8 cellular contexts compared by ENCODE assay signal in genomic region chr6:4020822-4021132, GRCh38. TPM values are rescaled to one million over a fixed set of nuclear protein-coding genes. Genes with fewer than 3 reads are reported as not detected.
A peak's percentile ranks its signal among the peaks of the same experiment; 100 is the strongest.
DNase-seq lines count a peak whose midpoint lies in the region; ATAC-seq and TF ChIP-seq lines count a peak whose summit lies in the region.

No MANE protein-coding gene starts in this region.

- no peaks in the 10 kb centered on the region for H3K27me3 ChIP-seq in Panc1 (ENCODE audit: control insufficient read depth, insufficient read depth, low read length)

- H3K4me3 Mint-ChIP-seq in progenitor cell of endocrine pancreas (ENCODE audit: low read depth), result peak overlapping the region; percentile 99

- in situ Hi-C loops in Panc1 (cut with HindIII; ENCODE audit: low pct_unique_long_range_greater_than_20kb, low sequenced_read_pairs), result no loop called here

- H3K27ac Mint-ChIP-seq in progenitor cell of endocrine pancreas, result peak overlapping the region; percentile 100

- CTCF ChIA-PET in Panc1 (lab: Charles Lee), result interaction anchor here (0.8 kb wide), 2 partner anchors 14 to 134 kb away, joined by 3 to 5 read pairs; no protein-coding TSS in a partner anchor

- no peaks in the 10 kb centered on the region for H3K9me3 ChIP-seq in Panc1 (ENCODE audit: control insufficient read depth, insufficient read depth, low read depth, low read length)

- TF ChIP-seq CTCF in GM12865 (IDR thresholded peaks at IDR 0.05; ENCODE audit: insufficient read depth, low read depth, low read length, missing control alignments), result no peak
- no peak for TF ChIP-seq CTCF in Panc1 (IDR thresholded peaks at IDR 0.05)
- no peak for TF ChIP-seq CTCF in epithelial cell of proximal tubule (conservative IDR thresholded peaks at IDR 0.05; ENCODE audit: low read depth, low read length)
- no peak for TF ChIP-seq CTCF in progenitor cell of endocrine pancreas (IDR thresholded peaks at IDR 0.05; ENCODE audit: unreplicated experiment)

- DNase-seq in GM12865 (ENCODE audit: low read depth), result no peak
- no peak for DNase-seq in Panc1 (ENCODE audit: low read depth, low spot score)
- no peak for DNase-seq in epithelial cell of proximal tubule (ENCODE audit: low read depth)
- no peak for DNase-seq in progenitor cell of endocrine pancreas (ENCODE audit: low spot score, unreplicated experiment)
- DNase-seq in SKM-1 (lab: John Stamatoyannopoulos, UW; ENCODE audit: unreplicated experiment), result no peak
- DNase-seq in activated CD8-positive, alpha-beta memory T cell treated with anti-CD3 and anti-CD28 coated beads for 24 hours, result no peak
- DNase-seq in MV-4-11 (lab: John Stamatoyannopoulos, UW), result no peak

- H3K4me1 Mint-ChIP-seq in progenitor cell of endocrine pancreas (ENCODE audit: low read depth), result peaks cover 35% of the 10 kb centered on the region

- H3K4me3 ChIP-seq in GM12865 (ENCODE audit: low read depth, low read length) (peak overlapping the region; percentile 71), Panc1 (ENCODE audit: low read depth in 2 of 2, low read length in 2 of 2) (peak overlapping the region; percentile 63 to 88), epithelial cell of proximal tubule (ENCODE audit: low read depth, low read length) (peak overlapping the region; percentile 85)

- H3K27me3 Mint-ChIP-seq in progenitor cell of endocrine pancreas, result no peaks in the 10 kb centered on the region

- peak overlapping the region; percentile 99 for H3K27ac ChIP-seq in Panc1 (ENCODE audit: low read length)

- peaks cover 5% of the 10 kb centered on the region for H3K9me3 Mint-ChIP-seq in progenitor cell of endocrine pancreas (ENCODE audit: low read depth)

- H3K36me3 ChIP-seq in Panc1 (ENCODE audit: control insufficient read depth, insufficient read depth, low read length), result peaks cover 6% of the 10 kb centered on the region

- H3K36me3 Mint-ChIP-seq in progenitor cell of endocrine pancreas (ENCODE audit: insufficient read depth), result peaks cover 7% of the 10 kb centered on the region

- intact Hi-C loops in Panc1 (cut with micrococcal nuclease; ENCODE audit: unreplicated experiment), result no loop called here

- peaks cover 31% of the 10 kb centered on the region for H3K4me1 ChIP-seq in Panc1 (ENCODE audit: control insufficient read depth, insufficient read depth, low read length)

- TSS peak; percentile 64 for BruUV-seq in Panc1 (replicated peaks; lab: Mats Ljungman, UMichigan)

- POLR2A ChIA-PET in Panc1 (lab: Charles Lee), result interaction anchor here (0.5 to 1.2 kb wide), 5 partner anchors 11 to 277 kb away, joined by 3 to 12 read pairs (median 5); no protein-coding TSS in a partner anchor

- ATAC-seq in Panc1 (peak; percentile 11), HG03045 (IDR thresholded peaks at IDR 0.05; ENCODE audit: unreplicated experiment) (no peak)

RNA-seq across cellular contexts. Expression of gene FAM217A, which starts 58.2 kb away (rescaled TPM):
- total RNA-seq in Panc1 (2021; ENCODE audit: unreplicated experiment) (not detected), epithelial cell of proximal tubule (not detected in 2 replicates), progenitor cell of endocrine pancreas (0.13 TPM in 1 of 2 replicates, not detected in the other)
- polyA plus RNA-seq in Panc1 (2012; ENCODE audit: insufficient read length), result not detected
